ENCODE assay signal across 1 cellular context in the genomic region with DNA sequence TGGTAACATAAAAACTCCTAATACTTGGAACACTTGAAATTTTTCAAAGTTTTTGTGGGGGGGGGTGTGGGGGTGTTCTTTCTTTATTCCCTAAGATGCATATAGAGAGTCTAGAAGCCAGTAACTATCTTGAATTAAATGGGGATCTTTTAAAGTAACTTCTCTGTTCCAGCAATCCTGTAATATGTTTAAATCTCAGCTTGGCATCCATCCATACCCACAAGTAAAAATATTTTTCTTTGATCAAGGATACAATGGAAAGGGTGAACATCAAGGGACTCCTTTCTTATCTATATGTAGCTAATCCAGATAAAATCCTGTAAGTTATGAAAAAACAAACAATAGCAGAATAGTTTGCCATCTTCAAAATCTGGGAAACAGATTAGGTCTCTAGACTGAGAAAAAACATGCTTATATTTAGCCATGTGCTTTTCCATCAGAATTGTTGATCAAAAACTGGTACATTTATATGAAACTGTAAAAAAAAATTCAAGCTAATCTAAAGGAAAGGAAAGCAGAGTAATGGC.
TF ChIP-seq lines count a peak whose summit lies in the region.

No MANE protein-coding gene starts in this region.

TF ChIP-seq in IMR-90, 13 proteins besides CTCF, POLR2A, EP300 and RAD21 (continued from another document):
- TF ChIP-seq ELK1 (IDR thresholded peaks at IDR 0.05; ENCODE audit: borderline replicate concordance, low read depth, low read length) (no peak), RFX5 (IDR thresholded peaks at IDR 0.05; ENCODE audit: low read depth, low read length) (no peak), FOS (IDR thresholded peaks at IDR 0.05; ENCODE audit: low read depth, low read length) (no peak)
TF ChIP-seq in IMR-90: peak in this region for 0.
